In genomic region chr7:32765649-32766251, GRCh38 we compare ENCODE assay signal across 8 cellular contexts.
DNase-seq lines count a peak whose midpoint lies in the region; FAIRE-seq and TF ChIP-seq lines count a peak whose summit lies in the region.
"Not testable (repeated sequence)": the region's sequence is repeated elsewhere in the genome, so short reads cannot be mapped to it uniquely, and the experiment has no call there.

No MANE protein-coding gene starts in this region.

- H3K4me3 Mint-ChIP-seq in osteocyte (ENCODE audit: unreplicated experiment): not testable (repeated sequence)

- not testable (repeated sequence) for H3K4me2 ChIP-seq in Loucy (ENCODE audit: low read depth, low read length, poor library complexity, severe bottlenecking)

- H3K36me3 Mint-ChIP-seq in osteocyte (ENCODE audit: unreplicated experiment): not testable (repeated sequence)

- H3K27me3 ChIP-seq in Loucy (ENCODE audit: insufficient read depth, low read length, poor library complexity, severe bottlenecking); right atrium auricular region: not testable (repeated sequence)

- not testable (repeated sequence) for H4K20me1 ChIP-seq in Loucy (ENCODE audit: insufficient read depth, low read length, poor library complexity, severe bottlenecking)

- H3K4me3 ChIP-seq in AG09309 (ENCODE audit: control insufficient read depth, low read depth, low read length); Loucy (ENCODE audit: low read length, poor library complexity, severe bottlenecking); right atrium auricular region: not testable (repeated sequence)

- H3K36me3 ChIP-seq in Loucy (ENCODE audit: insufficient read depth, low read length); right atrium auricular region: not testable (repeated sequence)

- not testable (repeated sequence) for H3K27me3 Mint-ChIP-seq in osteocyte (ENCODE audit: unreplicated experiment)

- not testable (repeated sequence) for H3K27ac Mint-ChIP-seq in osteocyte (ENCODE audit: unreplicated experiment)

- not testable (repeated sequence) for H3K9ac ChIP-seq in Loucy (ENCODE audit: low read depth, low read length, poor library complexity, severe bottlenecking)

- peak; percentile 15 for TF ChIP-seq CTCF in AG09309 (IDR thresholded peaks at IDR 0.05; ENCODE audit: control insufficient read depth, insufficient read depth, low read depth, low read length, missing control alignments)
- peak; percentile 56 for TF ChIP-seq CTCF in Loucy (conservative IDR thresholded peaks at IDR 0.05; ENCODE audit: low read length)
- TF ChIP-seq CTCF in right atrium auricular region (IDR thresholded peaks at IDR 0.05): peak; percentile 29 to 63
- peak; percentile 59 for TF ChIP-seq CTCF in osteocyte (IDR thresholded peaks at IDR 0.05)

- not testable (repeated sequence) for H3K4me1 ChIP-seq in Loucy (ENCODE audit: insufficient read depth, low read length, poor library complexity, severe bottlenecking)
- peaks cover 0 to 14% of the 10 kb centered on the region in 2 donors for H3K4me1 ChIP-seq in right atrium auricular region

- DNase-seq in AG09309 (ENCODE audit: low read depth) (peak; percentile 3), G401 (ENCODE audit: low spot score) (peak; percentile 22), NCI-H526 treated with DMSO at 0.1 percent for 48 hours (lab: John Stamatoyannopoulos, UW) (peak; percentile 11), dedifferentiated amniotic fluid mesenchymal stem cell (ENCODE audit: extremely low spot score) (peak; percentile 28)
- not testable (repeated sequence) for DNase-seq in right atrium auricular region (ENCODE audit: low spot score); osteocyte (ENCODE audit: extremely low spot score, unreplicated experiment)

- not testable (repeated sequence) for H3K9me3 Mint-ChIP-seq in osteocyte (ENCODE audit: unreplicated experiment)

- H3K4me1 Mint-ChIP-seq in osteocyte (ENCODE audit: unreplicated experiment): not testable (repeated sequence)

- not testable (repeated sequence) for H2AFZ ChIP-seq in Loucy (ENCODE audit: low read length)

- in situ Hi-C loops in G401 (cut with HindIII; ENCODE audit: low sequenced_read_pairs): not testable (repeated sequence)

- not testable (repeated sequence) for H3K9me3 ChIP-seq in Loucy (ENCODE audit: insufficient read depth, low read depth, low read length); right atrium auricular region

- H3K79me2 ChIP-seq in Loucy (ENCODE audit: insufficient read depth, low read length): not testable (repeated sequence)

- not testable (repeated sequence) for H3K9me2 ChIP-seq in Loucy (replicated peaks; ENCODE audit: low read depth, low read length)

- H3K27ac ChIP-seq in right atrium auricular region: not testable (repeated sequence)

- not testable (repeated sequence) for H3F3A ChIP-seq in Loucy (ENCODE audit: low read depth)

- FAIRE-seq in TTC549 (lab: Jason Lieb, UNC): peak; percentile 69
